Comparison of ENCODE assay signal across 8 cellular contexts in genomic region chr6:57472871-57473362, GRCh38.
DNase-seq lines count a peak whose midpoint lies in the region; TF ChIP-seq lines count a peak whose summit lies in the region.
"Not testable (repeated sequence)": the region's sequence is repeated elsewhere in the genome, so short reads cannot be mapped to it uniquely, and the experiment has no call there.

No MANE protein-coding gene starts in this region.

- not testable (repeated sequence) for H3K27ac Mint-ChIP-seq in type B pancreatic cell

- H3K27me3 Mint-ChIP-seq in type B pancreatic cell, result not testable (repeated sequence)

- H3K4me1 Mint-ChIP-seq in type B pancreatic cell (ENCODE audit: unreplicated experiment), result peaks cover 35% of the 10 kb centered on the region

- DNase-seq in AG20443 (ENCODE audit: low spot score), result peak; percentile 23
- DNase-seq in H4 (ENCODE audit: low spot score), result peak; percentile 80
- DNase-seq in NCI-H1417 treated with DMSO at 0.1 percent for 48 hours (lab: John Stamatoyannopoulos, UW), result peak; percentile 14
- peak; percentile 5 for DNase-seq in SK-N-DZ (ENCODE audit: low spot score)
- peak; percentile 77 for DNase-seq in cerebellar cortex (ENCODE audit: low spot score)
- DNase-seq in fibroblast of villous mesenchyme (ENCODE audit: low read depth), result peak; percentile 95
- DNase-seq in myocyte (ENCODE audit: low read depth), result peak; percentile 76
- not testable (repeated sequence) for DNase-seq in type B pancreatic cell (ENCODE audit: extremely low spot score, unreplicated experiment)

- H3K4me3 ChIP-seq in fibroblast of villous mesenchyme (ENCODE audit: low read depth, low read length), result not testable (repeated sequence)

- not testable (repeated sequence) for TF ChIP-seq CTCF in fibroblast of villous mesenchyme (IDR thresholded peaks at IDR 0.05; ENCODE audit: insufficient read depth, low read depth, low read length); type B pancreatic cell (conservative IDR thresholded peaks at IDR 0.05)

- H3K9me3 Mint-ChIP-seq in type B pancreatic cell, result not testable (repeated sequence)

- H3K4me3 Mint-ChIP-seq in type B pancreatic cell, result peak overlapping the region; percentile 9

- H3K36me3 Mint-ChIP-seq in type B pancreatic cell, result not testable (repeated sequence)
